1 cellular context compared by ENCODE assay signal in genomic region chr14:21023817-21024667, GRCh38.
TF ChIP-seq lines count a peak whose summit lies in the region.

No MANE protein-coding gene starts in this region.

TF ChIP-seq in HepG2, 621 proteins besides CTCF, POLR2A, EP300 and RAD21 (continued from another document and continues in another):
- no peak for TF ChIP-seq ZBTB39 (CRISPR knock-in tag; IDR thresholded peaks at IDR 0.05)
- no peak for TF ChIP-seq ARID2 (CRISPR knock-in tag; IDR thresholded peaks at IDR 0.05; ENCODE audit: borderline replicate concordance)
- no peak for TF ChIP-seq PPARG (CRISPR knock-in tag; conservative IDR thresholded peaks at IDR 0.05)
- TF ChIP-seq ETV5 (CRISPR knock-in tag; IDR thresholded peaks at IDR 0.05; ENCODE audit: borderline replicate concordance) = peak; percentile 59; the same call in 1 of the 2 replicates
- TF ChIP-seq ZNF10 (CRISPR knock-in tag; IDR thresholded peaks at IDR 0.05; ENCODE audit: borderline replicate concordance, low read depth) = no peak
- TF ChIP-seq ZNF678 (CRISPR knock-in tag; IDR thresholded peaks at IDR 0.05) = no peak
- peak; percentile 36 to 67; a peak in 2 of 4 replicates for TF ChIP-seq NR2F1 (CRISPR knock-in tag; IDR thresholded peaks at IDR 0.05)
- TF ChIP-seq ZNF333 (CRISPR knock-in tag; IDR thresholded peaks at IDR 0.05; ENCODE audit: borderline replicate concordance) = no peak
- no peak for TF ChIP-seq ZNF772 (CRISPR knock-in tag; IDR thresholded peaks at IDR 0.05)
- TF ChIP-seq MYNN (CRISPR knock-in tag; IDR thresholded peaks at IDR 0.05; ENCODE audit: low read depth) = no peak
- no peak for TF ChIP-seq MAFF (IDR thresholded peaks at IDR 0.05; ENCODE audit: low read depth, low read length)
- no peak for TF ChIP-seq PITX1 (CRISPR knock-in tag; IDR thresholded peaks at IDR 0.05)
- 0 out of 2 replicates have a peak, but pooled peaks have one; percentile 26 for TF ChIP-seq ZNF83 (CRISPR knock-in tag; IDR thresholded peaks at IDR 0.05; ENCODE audit: borderline replicate concordance)
- TF ChIP-seq ZBTB34 (CRISPR knock-in tag; IDR thresholded peaks at IDR 0.05) = no peak
- TF ChIP-seq RBM22 (optimal IDR thresholded peaks at IDR 0.05; ENCODE audit: low read length) = no peak
- 0 out of 2 replicates have a peak, but pooled peaks have one; percentile 33 for TF ChIP-seq MYPOP (CRISPR knock-in tag; IDR thresholded peaks at IDR 0.05)
- no peak for TF ChIP-seq GABPA (IDR thresholded peaks at IDR 0.05; ENCODE audit: low read depth, low read length)
- peak; percentile 44 for TF ChIP-seq GABPA (CRISPR knock-in tag; IDR thresholded peaks at IDR 0.05; ENCODE audit: low read depth)
- no peak for TF ChIP-seq KLF9 (CRISPR knock-in tag; IDR thresholded peaks at IDR 0.05; ENCODE audit: low read depth)
- no peak for TF ChIP-seq KAT2B (IDR thresholded peaks at IDR 0.05; ENCODE audit: borderline replicate concordance, low read depth, low read length)
- TF ChIP-seq FOXP4 (CRISPR knock-in tag; IDR thresholded peaks at IDR 0.05) = 0 out of 2 replicates have a peak, but pooled peaks have one; percentile 8
- TF ChIP-seq MAFK (conservative IDR thresholded peaks at IDR 0.05 in 1 of 2, IDR thresholded peaks at IDR 0.05 in 1 of 2; ENCODE audit: low read length in 2 of 2) = peak; percentile 31 to 33; a peak in 2 of 4 replicates
- peak; percentile 34; the same call in 1 of the 2 replicates for TF ChIP-seq PAXIP1 (CRISPR knock-in tag; conservative IDR thresholded peaks at IDR 0.05)
- no peak for TF ChIP-seq PHF5A (CRISPR knock-in tag; IDR thresholded peaks at IDR 0.05; ENCODE audit: low read depth, unreplicated experiment)
- no peak for TF ChIP-seq CENPT (CRISPR knock-in tag; IDR thresholded peaks at IDR 0.05; ENCODE audit: low read depth)
- TF ChIP-seq NFE2L1 (CRISPR knock-in tag; IDR thresholded peaks at IDR 0.05; ENCODE audit: borderline replicate concordance) = 0 out of 2 replicates have a peak, but pooled peaks have one; percentile 63
- TF ChIP-seq GATA4 (IDR thresholded peaks at IDR 0.05; ENCODE audit: borderline replicate concordance, low read depth) = no peak
- TF ChIP-seq ZNF614 (CRISPR knock-in tag; IDR thresholded peaks at IDR 0.05; ENCODE audit: borderline replicate concordance) = no peak
- TF ChIP-seq ZNF230 (CRISPR knock-in tag; IDR thresholded peaks at IDR 0.05) = no peak
- TF ChIP-seq CBX5 (CRISPR knock-in tag; IDR thresholded peaks at IDR 0.05; ENCODE audit: borderline replicate concordance) = no peak
- TF ChIP-seq TAF15 (IDR thresholded peaks at IDR 0.05; ENCODE audit: low read depth, low read length, poor library complexity, severe bottlenecking) = no peak
- no peak for TF ChIP-seq ZNF251 (CRISPR knock-in tag; IDR thresholded peaks at IDR 0.05)
- no peak for TF ChIP-seq CREBL2 (CRISPR knock-in tag; IDR thresholded peaks at IDR 0.05; ENCODE audit: borderline replicate concordance)
- no peak for TF ChIP-seq RORA (CRISPR knock-in tag; IDR thresholded peaks at IDR 0.05)
- no peak for TF ChIP-seq PHF21A (CRISPR knock-in tag; IDR thresholded peaks at IDR 0.05)
- no peak for TF ChIP-seq TP53 (CRISPR knock-in tag; conservative IDR thresholded peaks at IDR 0.05)
- TF ChIP-seq ZNF737 (CRISPR knock-in tag; IDR thresholded peaks at IDR 0.05; ENCODE audit: borderline replicate concordance) = no peak
- TF ChIP-seq GZF1 (CRISPR knock-in tag; IDR thresholded peaks at IDR 0.05) = no peak
- no peak for TF ChIP-seq SP4 (CRISPR knock-in tag; IDR thresholded peaks at IDR 0.05)
- no peak for TF ChIP-seq CENPX (CRISPR knock-in tag; IDR thresholded peaks at IDR 0.05)
- no peak for TF ChIP-seq YEATS2 (CRISPR knock-in tag; IDR thresholded peaks at IDR 0.05; ENCODE audit: borderline replicate concordance)
- TF ChIP-seq NR3C1 (CRISPR knock-in tag; IDR thresholded peaks at IDR 0.05) = no peak
- no peak for TF ChIP-seq ZNF407 (CRISPR knock-in tag; IDR thresholded peaks at IDR 0.05; ENCODE audit: not compliant biosample characterization)
